Comparison of ENCODE assay signal across 1 cellular context in the genomic region with DNA sequence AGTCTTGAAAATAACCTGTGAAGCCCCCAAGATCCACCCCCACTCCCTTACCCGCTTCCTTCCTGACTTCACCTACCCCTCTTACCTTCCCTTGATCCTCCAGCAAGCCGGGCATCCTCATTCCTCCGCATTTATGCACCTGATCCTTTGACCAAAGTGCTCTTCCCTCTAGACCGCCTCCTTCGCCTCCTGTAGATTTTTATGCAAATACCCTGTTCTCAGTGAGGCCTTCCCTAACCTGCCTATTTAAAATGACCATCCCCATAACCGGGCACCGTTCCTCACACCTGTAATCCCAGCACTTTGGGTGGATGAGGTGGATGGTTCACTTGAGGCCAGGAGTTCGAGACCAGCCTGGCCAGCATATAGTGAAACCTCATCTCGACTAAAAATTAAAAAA.
TF ChIP-seq lines count a peak whose summit lies in the region.

No MANE protein-coding gene starts in this region.

TF ChIP-seq in HCT116, 20 proteins besides CTCF, POLR2A, EP300 and RAD21:
- TF ChIP-seq EZH2 (IDR thresholded peaks at IDR 0.05): no peak
